In the genomic region with DNA sequence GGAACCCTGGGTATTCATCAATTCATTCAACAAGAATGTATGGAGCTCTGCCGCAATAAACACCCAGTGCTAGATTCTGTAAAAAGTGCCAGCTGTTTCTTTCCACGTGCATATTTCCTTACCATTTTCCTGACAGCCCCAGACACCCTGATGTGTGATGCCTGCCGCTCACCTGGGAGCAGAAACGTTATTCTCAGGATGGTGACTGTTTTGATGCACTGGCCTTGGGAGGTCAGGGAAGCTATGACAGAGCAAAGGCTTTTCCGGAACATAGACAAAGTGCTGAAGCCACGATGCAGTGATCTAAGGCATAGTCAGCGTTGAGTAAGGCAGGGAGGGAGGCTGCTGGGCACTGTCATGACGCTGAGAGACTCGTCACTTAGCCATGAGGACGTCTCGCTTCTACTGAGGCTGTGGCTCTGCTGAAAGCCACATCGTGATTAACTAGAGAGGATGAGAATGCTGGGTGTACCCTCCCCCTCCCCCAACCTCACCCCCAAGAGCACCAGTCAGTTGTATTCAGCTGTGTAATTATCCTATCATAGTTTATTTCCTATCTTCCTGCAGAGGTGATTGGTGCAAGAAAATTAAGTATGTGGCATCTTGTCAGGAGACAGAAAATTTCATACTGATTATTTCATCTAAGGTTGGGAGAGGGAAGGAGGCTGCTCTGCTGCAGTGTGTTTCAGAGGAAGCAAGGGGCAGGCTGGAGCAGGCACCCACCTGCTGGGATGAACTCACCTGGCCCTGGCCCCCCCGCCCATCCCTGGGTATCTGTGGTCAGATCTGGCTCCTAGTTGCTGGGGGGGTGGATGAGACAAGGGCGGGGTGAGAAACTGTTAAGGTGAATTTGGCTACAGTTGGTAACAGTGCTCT, we compare ENCODE assay signal across 9 cellular contexts. TPM values are rescaled to one million over a fixed set of nuclear protein-coding genes. Genes with fewer than 3 reads are reported as not detected.
DNase-seq lines count a peak whose midpoint lies in the region; ATAC-seq and TF ChIP-seq lines count a peak whose summit lies in the region.
"Had no signal": no experiment of that assay in that cellular context is flagged by ENCODE, and none has a peak within 500 bp of the region (broad histone marks: within the 10 kb centered on the region; RNA-seq: fewer than 3 reads in every experiment).

No MANE protein-coding gene starts in this region.

- H3K9me3 ChIP-seq in SK-N-SH (no peaks in the 10 kb centered on the region; the same call in 1 of the 2 replicates), breast epithelium (no peaks in the 10 kb centered on the region), neural cell (ENCODE audit: low read length) (no peaks in the 10 kb centered on the region)

- H3K36me3 ChIP-seq in GM23338 (ENCODE audit: insufficient read depth) (no peaks in the 10 kb centered on the region), SK-N-SH (replicated peaks in 1 of 2; ENCODE audit: control insufficient read depth in 1 of 2, insufficient read depth in 2 of 2, low read length in 1 of 2) (no peaks in the 10 kb centered on the region), breast epithelium (no peaks in the 10 kb centered on the region), neural cell (ENCODE audit: insufficient read depth, low read length) (no peaks in the 10 kb centered on the region)

- DNase-seq in GM23338 (ENCODE audit: low spot score): peak; percentile 58
- no peak for DNase-seq in SK-N-SH
- peak in 1 of 2 donors; percentile 49 for DNase-seq in breast epithelium (ENCODE audit: low spot score in 2 of 2)
- no peak for DNase-seq in NAMALWA (ENCODE audit: low spot score)
- no peak for DNase-seq in GM19238 (ENCODE audit: insufficient read length, low spot score)

- CTCF ChIA-PET in SK-N-SH (lab: Yijun Ruan, JAX): interaction anchor here (0.5 to 5.8 kb wide), 38 partner anchors 8 to 247 kb away, joined by 3 to 112 read pairs (median 4); a partner anchor contains a TSS

- peak overlapping the region; percentile 66 for H3K4me2 ChIP-seq in GM23338
- H3K4me2 ChIP-seq in SK-N-SH: peak overlapping the region; percentile 65
- H3K4me2 ChIP-seq in neural cell (ENCODE audit: low read length): peak overlapping the region; percentile 43

- H3K79me2 ChIP-seq in GM23338 (replicated peaks; ENCODE audit: insufficient read depth) (no peaks in the 10 kb centered on the region), SK-N-SH (ENCODE audit: insufficient read depth) (no peaks in the 10 kb centered on the region), neural cell (replicated peaks; ENCODE audit: insufficient read depth, low read length) (no peaks in the 10 kb centered on the region)

- H3K27me3 ChIP-seq in GM23338 (ENCODE audit: insufficient read depth): no peaks in the 10 kb centered on the region
- no peaks in the 10 kb centered on the region for H3K27me3 ChIP-seq in SK-N-SH (ENCODE audit: insufficient read depth)
- H3K27me3 ChIP-seq in breast epithelium: no peaks in the 10 kb centered on the region
- no peaks in the 10 kb centered on the region for H3K27me3 ChIP-seq in neural cell (ENCODE audit: insufficient read depth, low read depth, low read length)

- H3K9me2 ChIP-seq in GM23338 (ENCODE audit: insufficient read depth): no peaks in the 10 kb centered on the region
- no peaks in the 10 kb centered on the region for H3K9me2 ChIP-seq in SK-N-SH
- no peaks in the 10 kb centered on the region for H3K9me2 ChIP-seq in neural cell (ENCODE audit: insufficient read depth, low read length)

- peak overlapping the region; percentile 34; the same call in 2 of the 3 replicates for H3K4me3 Mint-ChIP-seq in GM23338
- H3K4me3 Mint-ChIP-seq: neural crest cell had no signal

- H3K9me3 Mint-ChIP-seq in GM23338: no peaks in the 10 kb centered on the region; the same call in 2 of the 3 replicates
- H3K9me3 Mint-ChIP-seq: neural crest cell had no signal

- H3K27ac ChIP-seq in GM23338 (ENCODE audit: low read depth) (no peak overlapping the region), SK-N-SH (ENCODE audit: low read depth in 2 of 2, low read length in 1 of 2) (peak overlapping the region in 1 of 2 experiments; percentile 74; a peak in 2 of 4 replicates), breast epithelium (peak overlapping the region; percentile 28 to 34), neural cell (ENCODE audit: low read length) (peak overlapping the region; percentile 69)

- H3K4me3 ChIP-seq in GM23338 (peak overlapping the region; percentile 25; the same call in 1 of the 2 replicates), SK-N-SH (ENCODE audit: low read depth in 2 of 2, low read length in 1 of 2) (peak overlapping the region; percentile 5 to 9; a peak in 1 of 4 replicates), breast epithelium (no peak overlapping the region), neural cell (ENCODE audit: low read length) (peak overlapping the region; percentile 56)

- TF ChIP-seq EP300 in SK-N-SH (IDR thresholded peaks at IDR 0.05; ENCODE audit: borderline replicate concordance in 1 of 2, low read depth in 1 of 2, low read length in 1 of 2): peak in 1 of 2 experiments; percentile 87; a peak in 2 of 4 replicates
- TF ChIP-seq EP300 in neural cell (conservative IDR thresholded peaks at IDR 0.05; ENCODE audit: poor library complexity, severe bottlenecking): peak; percentile 75

- no peak overlapping the region for H3K27ac Mint-ChIP-seq in GM23338

- intact Hi-C loops in breast epithelium (cut with DNase I; ENCODE audit: low total_unique reads): no loop called here

- no peaks in the 10 kb centered on the region for H3F3A ChIP-seq in GM23338 (replicated peaks; ENCODE audit: low read depth)
- peaks cover 4% of the 10 kb centered on the region for H3F3A ChIP-seq in SK-N-SH (replicated peaks; ENCODE audit: insufficient read depth)
- no peaks in the 10 kb centered on the region for H3F3A ChIP-seq in neural cell (ENCODE audit: insufficient read depth, low read length, poor library complexity, severe bottlenecking)

- peaks cover 12% of the 10 kb centered on the region for H3K27me3 Mint-ChIP-seq in GM23338 (ENCODE audit: insufficient read depth, low read depth, poor library complexity)

- H3K4me1 Mint-ChIP-seq in GM23338: peaks cover 40% of the 10 kb centered on the region

- peak overlapping the region; percentile 80 for H2AFZ ChIP-seq in GM23338
- peak overlapping the region; percentile 37 for H2AFZ ChIP-seq in SK-N-SH (ENCODE audit: low read depth)
- no peak overlapping the region for H2AFZ ChIP-seq in neural cell (ENCODE audit: low read depth, low read length)

- peak overlapping the region; percentile 44; the same call in 1 of the 2 replicates for H3K9ac ChIP-seq in SK-N-SH
- peak overlapping the region; percentile 53 for H3K9ac ChIP-seq in neural cell (ENCODE audit: low read length)

- TF ChIP-seq CTCF in GM23338 (conservative IDR thresholded peaks at IDR 0.05; ENCODE audit: low read depth in 2 of 2) (peak in 1 of 2 experiments; percentile 30; a peak in 3 of 4 replicates), SK-N-SH (IDR thresholded peaks at IDR 0.05) (no peak), breast epithelium (IDR thresholded peaks at IDR 0.05) (no peak), neural cell (IDR thresholded peaks at IDR 0.05; ENCODE audit: poor library complexity, severe bottlenecking) (peak; percentile 51)

- peaks cover 20% of the 10 kb centered on the region for H3K4me1 ChIP-seq in GM23338 (ENCODE audit: insufficient read depth)
- peaks cover 9 to 17% of the 10 kb centered on the region in 2 experiments; a peak in 3 of 4 replicates for H3K4me1 ChIP-seq in SK-N-SH (ENCODE audit: control insufficient read depth in 1 of 2, insufficient read depth in 2 of 2, low read depth in 1 of 2, low read length in 1 of 2)
- H3K4me1 ChIP-seq in breast epithelium: no peaks in the 10 kb centered on the region

- 14% methylated on average over 14 of the region's 14 CpGs for WGBS in SK-N-SH (ENCODE audit: low lambda C conversion rate)

- no peaks in the 10 kb centered on the region for H4K20me1 ChIP-seq in GM23338 (replicated peaks; ENCODE audit: insufficient read depth)
- H4K20me1 ChIP-seq in SK-N-SH (ENCODE audit: insufficient read depth): no peaks in the 10 kb centered on the region
- H4K20me1 ChIP-seq in neural cell (ENCODE audit: insufficient read depth): no peaks in the 10 kb centered on the region

- H3K36me3 Mint-ChIP-seq in GM23338 (ENCODE audit: low read depth): no peaks in the 10 kb centered on the region; the same call in 2 of the 3 replicates

- no peak for TF ChIP-seq POLR2A in breast epithelium (IDR thresholded peaks at IDR 0.05)

- POLR2A ChIA-PET in SK-N-SH (lab: Yijun Ruan, JAX): no interaction called here

- TF ChIP-seq RAD21 in SK-N-SH (IDR thresholded peaks at IDR 0.05; ENCODE audit: low read length) (no peak), neural cell (conservative IDR thresholded peaks at IDR 0.05) (no peak)

- ATAC-seq in GM23338 (peak; percentile 81), GM18867 (IDR thresholded peaks at IDR 0.05; ENCODE audit: unreplicated experiment) (no peak), GM21786 (IDR thresholded peaks at IDR 0.05; ENCODE audit: unreplicated experiment) (no peak)

TF ChIP-seq in GM23338, 12 proteins besides CTCF, POLR2A, EP300 and RAD21 (continues in another document):
- no peak for TF ChIP-seq POLR2AphosphoS5 (IDR thresholded peaks at IDR 0.05; ENCODE audit: low read depth)
- TF ChIP-seq ZNF114 (CRISPR knock-in tag; IDR thresholded peaks at IDR 0.05): no peak

TF ChIP-seq in SK-N-SH, 30 proteins besides CTCF, POLR2A, EP300 and RAD21 (continues in another document):
- TF ChIP-seq FOSL2 (IDR thresholded peaks at IDR 0.05; ENCODE audit: borderline replicate concordance, low read depth) (peak; percentile 78; the same call in 1 of the 2 replicates), TCF12 (IDR thresholded peaks at IDR 0.05) (peak; percentile 80), RXRA (IDR thresholded peaks at IDR 0.05; ENCODE audit: borderline replicate concordance, low read depth) (peak; percentile 71; the same call in 1 of the 2 replicates), ELF1 (IDR thresholded peaks at IDR 0.05) (no peak), RFX5 (IDR thresholded peaks at IDR 0.05; ENCODE audit: low read length) (no peak)

TF ChIP-seq in neural cell, 6 proteins besides CTCF, POLR2A, EP300 and RAD21 (continues in another document):
- TF ChIP-seq EZH2 (IDR thresholded peaks at IDR 0.05; ENCODE audit: borderline replicate concordance, insufficient read depth, low read length, poor library complexity, severe bottlenecking) (no peak), SMC3 (conservative IDR thresholded peaks at IDR 0.05; ENCODE audit: poor library complexity) (peak; percentile 31)

RNA-seq across cellular contexts. Expression of a gene that starts 48.8 kb away (rescaled TPM):
- total RNA-seq in GM23338 (2014; rRNA removed; shearing (Covaris generic)): 28.4 and 29.9 TPM in 2 replicates
- 41.9 and 45.1 TPM in 2 replicates for polyA plus RNA-seq in GM23338 (2016; fragmentation: Nextera tagmentation; extraction: Ambion mirVana)
- polyA plus RNA-seq in SK-N-SH (2012; rRNA removed): 13.3 and 14.2 TPM in 2 replicates
- 15.5 and 22.5 TPM in 2 replicates for polyA plus RNA-seq in SK-N-SH (2012; cell fraction: cytosol; rRNA removed)
- 8.8 and 15.4 TPM in 2 replicates for polyA plus RNA-seq in SK-N-SH (2012; cell fraction: nucleus; rRNA removed)
- 10 to 100 TPM; 11.5 to 16.0 (median 13.4) TPM for total RNA-seq in breast epithelium
- 17.5 and 25.9 TPM in 2 replicates for polyA plus RNA-seq in neural cell
- 25.6 and 26.9 TPM in 2 replicates for polyA minus RNA-seq in neural cell

Comparison
In these comparisons a context has a peak if more than half of its experiments do, and no peak if none do; other contexts are left out.
1. H3K4me3 ChIP-seq: peak in GM23338 (single experiment), SK-N-SH (2 of 2) and neural cell (single experiment); none in breast epithelium (0 of 3).
2. Peak in every context shown above with its lines, with median percentiles within 50 percentile points of each other: H3K4me2 ChIP-seq.